Comparison of ENCODE assay signal across 27 cellular contexts in the genomic region with DNA sequence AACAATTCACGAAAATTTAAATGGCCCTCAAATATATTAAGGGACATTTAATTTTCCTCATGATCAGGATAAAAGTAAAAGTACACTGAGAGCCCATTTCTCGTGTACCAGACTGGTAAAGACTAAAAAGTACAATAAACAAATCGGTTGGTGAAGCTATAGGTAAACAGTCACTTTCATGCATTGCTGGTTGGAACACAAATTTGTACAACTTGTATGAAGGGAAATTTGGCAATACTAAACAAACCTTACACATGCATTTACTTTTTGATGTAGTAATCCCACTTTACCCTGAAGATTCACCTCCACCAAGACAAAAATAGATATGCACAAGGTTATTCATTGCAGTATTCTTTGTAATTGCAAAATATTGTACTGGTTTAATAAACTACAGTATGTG.
"Had no signal": no experiment of that assay in that cellular context is flagged by ENCODE, and none has a peak within 500 bp of the region (broad histone marks: within the 10 kb centered on the region; RNA-seq: fewer than 3 reads in every experiment).

No MANE protein-coding gene starts in this region.

- H3K4me1 Mint-ChIP-seq: mesothelial cell of epicardium; naive B cell; naive thymus-derived CD8-positive, alpha-beta T cell had no signal

- DNase-seq: dermis blood vessel endothelial cell; dorsolateral prefrontal cortex; effector CD4-positive, alpha-beta T cell; effector memory CD4-positive, alpha-beta T cell; erythroblast; esophagus squamous epithelium; foreskin fibroblast; foreskin melanocyte; gastrocnemius medialis; glutamatergic neuron; head of caudate nucleus; heart right ventricle; hippocampal formation; kidney glomerular epithelial cell; left cardiac atrium; left ventricle myocardium inferior; lower lobe of right lung; mesenchymal stem cell; mucosa of descending colon; naive B cell; naive thymus-derived CD8-positive, alpha-beta T cell had no signal

- H3K4me3 ChIP-seq: coronary artery, dorsolateral prefrontal cortex, esophagus squamous epithelium, gastrocnemius medialis, heart right ventricle, left ventricle myocardium inferior, lower lobe of right lung, mucosa of descending colon had no signal

- H3K9me3 ChIP-seq: esophagus squamous epithelium, gastrocnemius medialis, heart right ventricle, left ventricle myocardium inferior, lower lobe of right lung, mucosa of descending colon had no signal

- H3K27me3 Mint-ChIP-seq: naive B cell had no signal

- H3K4me1 ChIP-seq: esophagus squamous epithelium, gastrocnemius medialis, heart right ventricle, left ventricle myocardium inferior, lower lobe of right lung had no signal

- H3K27me3 ChIP-seq: esophagus squamous epithelium, gastrocnemius medialis had no signal

- H3K4me3 Mint-ChIP-seq: mesothelial cell of epicardium; naive B cell; naive thymus-derived CD8-positive, alpha-beta T cell had no signal

- H3K27ac ChIP-seq: coronary artery, dorsolateral prefrontal cortex, epithelial cell of prostate, esophagus squamous epithelium, gastrocnemius medialis, heart right ventricle, left ventricle myocardium inferior, lower lobe of right lung had no signal

- H3K9me3 Mint-ChIP-seq: mesothelial cell of epicardium; naive B cell; naive thymus-derived CD8-positive, alpha-beta T cell had no signal

- H3K36me3 ChIP-seq: esophagus squamous epithelium, gastrocnemius medialis, heart right ventricle, left ventricle myocardium inferior, lower lobe of right lung had no signal

- H3K36me3 Mint-ChIP-seq: mesothelial cell of epicardium; naive B cell; naive thymus-derived CD8-positive, alpha-beta T cell had no signal

- H3K27ac Mint-ChIP-seq: mesothelial cell of epicardium; naive B cell; naive thymus-derived CD8-positive, alpha-beta T cell had no signal

- FAIRE-seq: islet of Langerhans, keratinocyte had no signal

- ATAC-seq: esophagus mucosa; gastrocnemius medialis; heart right ventricle; left cardiac atrium; lower lobe of right lung; mucosa of descending colon; naive thymus-derived CD8-positive, alpha-beta T cell had no signal
